In the genomic region with DNA sequence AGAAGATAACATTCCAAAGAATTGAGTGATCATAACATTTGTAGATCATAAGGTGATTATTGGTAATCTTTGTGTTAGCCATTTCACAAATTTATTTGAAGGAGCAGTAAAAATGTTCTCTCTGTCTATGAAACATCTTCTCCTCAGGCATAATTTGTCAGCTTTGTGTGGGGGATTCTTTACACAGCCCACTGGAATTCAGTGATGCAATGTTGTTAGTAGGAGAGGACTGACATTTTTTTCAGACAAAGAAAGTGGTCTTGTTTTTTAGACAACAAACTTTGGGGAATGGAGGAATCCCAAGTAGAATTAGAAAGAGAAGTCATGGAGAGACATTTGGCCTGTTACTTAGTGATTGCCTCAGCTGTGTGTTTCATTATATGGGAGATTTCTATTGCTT, we compare ENCODE assay signal across 17 cellular contexts.
DNase-seq lines count a peak whose midpoint lies in the region; ATAC-seq and TF ChIP-seq lines count a peak whose summit lies in the region.
"Had no signal": no experiment of that assay in that cellular context is flagged by ENCODE, and none has a peak within 500 bp of the region (broad histone marks: within the 10 kb centered on the region; RNA-seq: fewer than 3 reads in every experiment).

No MANE protein-coding gene starts in this region.

- intact Hi-C loops in tibial artery (cut with DNase I; ENCODE audit: low total_unique reads) (no loop called here), left ventricle myocardium superior (cut with micrococcal nuclease) (no loop called here)

- no peaks in the 10 kb centered on the region for H3K9me3 ChIP-seq in tibial artery
- H3K9me3 ChIP-seq: esophagus muscularis mucosa, Peyer's patch, suprapubic skin had no signal

- H3K4me3 ChIP-seq in tibial artery: no peak overlapping the region
- H3K4me3 ChIP-seq: dorsolateral prefrontal cortex, esophagus muscularis mucosa, Peyer's patch, suprapubic skin had no signal

- DNase-seq in HCEC 1CT (peak; percentile 49), astrocyte of the hippocampus (ENCODE audit: low read depth, low spot score) (peak; percentile 69), kidney glomerular epithelial cell (lab: John Stamatoyannopoulos, UW) (peak; percentile 34), tibial artery (no peak), NOMO-1 (lab: John Stamatoyannopoulos, UW; ENCODE audit: unreplicated experiment in 2 of 2) (no peak), left ventricle myocardium superior (no peak), SKM-1 (lab: John Stamatoyannopoulos, UW; ENCODE audit: unreplicated experiment) (no peak)
- DNase-seq: aorta, DMS53, dorsolateral prefrontal cortex, NCI-H1694, NCI-H526, Peyer's patch, WERI-Rb-1 had no signal

- H3K36me3 ChIP-seq in tibial artery: no peaks in the 10 kb centered on the region
- H3K36me3 ChIP-seq: esophagus muscularis mucosa, Peyer's patch, suprapubic skin, WERI-Rb-1 had no signal

- H3K27ac ChIP-seq in tibial artery: peak overlapping the region; percentile 26 to 50
- H3K27ac ChIP-seq: dorsolateral prefrontal cortex, esophagus muscularis mucosa, Peyer's patch, suprapubic skin, WERI-Rb-1 had no signal

- no peak for ATAC-seq in left ventricle myocardium superior
- ATAC-seq: natural killer cell treated with Interleukin-12 subunit alpha and Interleukin-12 subunit beta and Interleukin-15 and Interleukin-18, amount 100 ng/mL, for 72 hours had no signal

- TF ChIP-seq CTCF in tibial artery (IDR thresholded peaks at IDR 0.05): no peak

- peaks cover 0 to 66% (median 14%) of the 10 kb centered on the region in 4 donors for H3K4me1 ChIP-seq in tibial artery
- H3K4me1 ChIP-seq: esophagus muscularis mucosa, Peyer's patch, suprapubic skin had no signal

- no peaks in the 10 kb centered on the region for H3K27me3 ChIP-seq in tibial artery
- H3K27me3 ChIP-seq: esophagus muscularis mucosa, Peyer's patch, suprapubic skin had no signal

Comparison
In these comparisons a context has a peak if more than half of its experiments do, and no peak if none do; other contexts are left out.
1. DNase-seq: peak in HCEC 1CT (single experiment), astrocyte of the hippocampus (single experiment) and kidney glomerular epithelial cell (single experiment); none in tibial artery (0 of 2), NOMO-1 (0 of 2), left ventricle myocardium superior (single experiment) and SKM-1 (single experiment).